Comparison of ENCODE assay signal across 22 cellular contexts in genomic region chr4:167885071-167885470, GRCh38.
"Had no signal": no experiment of that assay in that cellular context is flagged by ENCODE, and none has a peak within 500 bp of the region (broad histone marks: within the 10 kb centered on the region; RNA-seq: fewer than 3 reads in every experiment).

No MANE protein-coding gene starts in this region.

- ATAC-seq: gastrocnemius medialis; heart left ventricle; left lobe of liver; natural killer cell; pancreas; sciatic nerve; stimulated activated memory B cell treated with anti-CD40 and anti-IgM and Interleukin-4, amounts not matched to agents 10 μg/mL and 1 μg/mL and 100 μg/mL, for 72 hours; stimulated activated naive CD8-positive, alpha-beta T cell treated with anti-CD3 and anti-CD28 coated beads, Interleukin-15, amount 100 ng/mL, for 72 hours had no signal

- H3K27me3 ChIP-seq: esophagus squamous epithelium, gastrocnemius medialis, heart left ventricle, hepatocyte, neutrophil, pancreas, right atrium auricular region, suprapubic skin, transverse colon, vagina had no signal

- H3K4me1 ChIP-seq: gastrocnemius medialis, heart left ventricle, pancreas, right atrium auricular region, suprapubic skin, transverse colon, vagina had no signal

- H3K27ac ChIP-seq: coronary artery, esophagus squamous epithelium, gastrocnemius medialis, heart left ventricle, hepatocyte, neutrophil, pancreas, right atrium auricular region, suprapubic skin, transverse colon, vagina had no signal

- H3K9me3 ChIP-seq: esophagus squamous epithelium, gastrocnemius medialis, pancreas, right atrium auricular region, suprapubic skin, transverse colon, vagina had no signal

- H2AFZ ChIP-seq: hepatocyte had no signal

- H3K4me3 ChIP-seq: coronary artery, esophagus squamous epithelium, gastrocnemius medialis, heart left ventricle, hepatocyte, pancreas, right atrium auricular region, suprapubic skin, transverse colon, vagina had no signal

- H3K36me3 ChIP-seq: esophagus squamous epithelium, gastrocnemius medialis, heart left ventricle, neutrophil, pancreas, right atrium auricular region, suprapubic skin, transverse colon, vagina had no signal

- H3K4me2 ChIP-seq: hepatocyte had no signal

- H3K79me2 ChIP-seq: hepatocyte had no signal

- DNase-seq: dermis blood vessel endothelial cell; effector memory CD4-positive, alpha-beta T cell; esophagus squamous epithelium; foreskin fibroblast; gastrocnemius medialis; heart left ventricle; kidney; natural killer cell; pancreas; stimulated activated CD4-positive, alpha-beta T cell treated with anti-CD3 and anti-CD28 coated beads, Interleukin-4, amount 100 ng/mL, for 4 hours; stimulated activated naive CD8-positive, alpha-beta T cell treated with anti-CD3 and anti-CD28 coated beads, Interleukin-15, amount 100 ng/mL, for 72 hours; transverse colon had no signal

- FAIRE-seq: endothelial cell of umbilical vein, kidney, pancreas had no signal
